1 cellular context compared by ENCODE assay signal in genomic region chr6:8108031-8108660, GRCh38.
TF ChIP-seq lines count a peak whose summit lies in the region.

No MANE protein-coding gene starts in this region.

TF ChIP-seq in K562, 482 proteins besides CTCF, POLR2A, EP300 and RAD21 (continued from another document):
- TF ChIP-seq SMARCE1 (IDR thresholded peaks at IDR 0.05) (0 out of 2 replicates have a peak, but pooled peaks have one; percentile 15), ZKSCAN8 (CRISPR knock-in tag; IDR thresholded peaks at IDR 0.05) (peak; percentile 51; the same call in 1 of the 2 replicates), RBM25 (IDR thresholded peaks at IDR 0.05; ENCODE audit: low read depth, low read length, severe bottlenecking) (peak; percentile 21), EHMT2 (IDR thresholded peaks at IDR 0.05) (0 out of 2 replicates have a peak, but pooled peaks have one; percentile 8), PREB (CRISPR knock-in tag; IDR thresholded peaks at IDR 0.05) (0 out of 2 replicates have a peak, but pooled peaks have one; percentile 46), GABPB2 (CRISPR knock-in tag; conservative IDR thresholded peaks at IDR 0.05) (no peak), ETV1 (tag; conservative IDR thresholded peaks at IDR 0.05; ENCODE audit: low read depth) (peak; percentile 41), RUNX1 (IDR thresholded peaks at IDR 0.05; ENCODE audit: low read depth) (no peak), CBFA2T3 (IDR thresholded peaks at IDR 0.05) (0 out of 2 replicates have a peak, but pooled peaks have one; percentile 10)
TF ChIP-seq in K562: peak in this region for 24.
